18 cellular contexts compared by ENCODE assay signal in genomic region chr14:23296012-23296777, GRCh38. TPM values are rescaled to one million over a fixed set of nuclear protein-coding genes. Genes with fewer than 3 reads are reported as not detected.
DNase-seq lines count a peak whose midpoint lies in the region; TF ChIP-seq lines count a peak whose summit lies in the region.
"Had no signal": no experiment of that assay in that cellular context is flagged by ENCODE, and none has a peak within 500 bp of the region (broad histone marks: within the 10 kb centered on the region; RNA-seq: fewer than 3 reads in every experiment).

No MANE protein-coding gene starts in this region.

- TF ChIP-seq CTCF in OCI-LY7 (conservative IDR thresholded peaks at IDR 0.05; ENCODE audit: low read length) = no peak

- H3K9me2 ChIP-seq in OCI-LY7 (ENCODE audit: insufficient read depth, low read length) = no peaks in the 10 kb centered on the region

- H3K4me1 ChIP-seq in OCI-LY7 (ENCODE audit: insufficient read depth, low read length, poor library complexity, severe bottlenecking) = peaks cover 27% of the 10 kb centered on the region

- intact Hi-C loops in OCI-LY7 (cut with micrococcal nuclease; ENCODE audit: unreplicated experiment) = no loop called here

- BruUV-seq in OCI-LY7 (replicated peaks; lab: Mats Ljungman, UMichigan) = TSS peak; percentile 21

- peaks cover 10% of the 10 kb centered on the region; the same call in 1 of the 2 replicates for H3K79me2 ChIP-seq in OCI-LY7 (ENCODE audit: insufficient read depth, low read depth, low read length)

- POLR2A ChIA-PET in OCI-LY7 (lab: Charles Lee) = interaction anchor here (0.6 to 1.6 kb wide), 2 partner anchors 27 to 152 kb away, joined by 4 read pairs; no protein-coding TSS in a partner anchor

- H3K36me3 ChIP-seq in OCI-LY7 (ENCODE audit: insufficient read depth, low read length) = peaks cover 34% of the 10 kb centered on the region
- H3K36me3 ChIP-seq: ovary had no signal

- CTCF ChIA-PET in OCI-LY7 (lab: Charles Lee; ENCODE audit: unreplicated experiment) = no interaction called here

- no peaks in the 10 kb centered on the region for H3K9me3 ChIP-seq in OCI-LY7 (ENCODE audit: low read length)
- H3K9me3 ChIP-seq: left ventricle myocardium inferior, ovary, upper lobe of left lung had no signal

- no peaks in the 10 kb centered on the region for H4K20me1 ChIP-seq in OCI-LY7 (ENCODE audit: insufficient read depth, low read length)

- no peak for DNase-seq in OCI-LY7 (ENCODE audit: low spot score)
- DNase-seq in ecto neural progenitor cell (ENCODE audit: low spot score) = peak; percentile 16
- peak; percentile 76 for DNase-seq in pons (ENCODE audit: low spot score)
- DNase-seq in H4 (ENCODE audit: low spot score) = no peak
- DNase-seq in D341Med (ENCODE audit: low spot score) = no peak
- DNase-seq: activated CD8-positive, alpha-beta T cell treated with anti-CD3 and anti-CD28 coated beads for 36 hours; activated naive CD4-positive, alpha-beta T cell treated with anti-CD3 and anti-CD28 coated beads, Interleukin-2, amount 10 ng/mL, durations not matched to agents 7 days and 5 days; activated T-cell treated with anti-CD3 and anti-CD28 coated beads, Interleukin-2, amount 50 U/mL, for 24 hours; AML-193; GM23248; left ventricle myocardium inferior; MV-4-11; NCI-H187 treated with DMSO at 0.1 percent for 48 hours; NCI-H226; ovary; T-helper 2 cell; upper lobe of left lung had no signal

- no peak overlapping the region for H3K4me2 ChIP-seq in OCI-LY7 (ENCODE audit: low read length)

- H3K27ac ChIP-seq in OCI-LY7 (ENCODE audit: low read depth, low read length, poor library complexity, severe bottlenecking) = no peak overlapping the region
- H3K27ac ChIP-seq: GM23248, ovary, upper lobe of left lung, VCaP had no signal

- H3K4me3 ChIP-seq in OCI-LY7 (ENCODE audit: low read depth, low read length, poor library complexity, severe bottlenecking) = no peak overlapping the region
- H3K4me3 ChIP-seq: GM23248, left ventricle myocardium inferior, ovary, upper lobe of left lung had no signal

- H2AFZ ChIP-seq in OCI-LY7 (ENCODE audit: low read length) = no peak overlapping the region
- H2AFZ ChIP-seq: GM23248 had no signal

RNA-seq across cellular contexts. Expression of gene PPP1R3E, which starts 6.5 kb away (rescaled TPM):
- total RNA-seq in OCI-LY7 (2014; rRNA removed; shearing (Covaris generic)) = 24.4 and 31.0 TPM in 2 replicates
- 95.5 and 102 TPM in 2 replicates for total RNA-seq in OCI-LY7 (2022)
- 2.8 and 4.6 TPM in 2 replicates for total RNA-seq in H4 (2014; rRNA removed; shearing (Covaris generic))

RNA-seq across cellular contexts. Expression of gene HOMEZ, which starts 10.3 kb away (rescaled TPM):
- total RNA-seq in OCI-LY7 (2014; rRNA removed; shearing (Covaris generic)) = 6.3 and 7.1 TPM in 2 replicates
- 16.5 and 17.2 TPM in 2 replicates for total RNA-seq in OCI-LY7 (2022)
- 9.8 and 11.4 TPM in 2 replicates for total RNA-seq in H4 (2014; rRNA removed; shearing (Covaris generic))

RNA-seq across cellular contexts. Expression of gene BCL2L2, which starts 10.4 kb away (rescaled TPM):
- 7.2 and 8.6 TPM in 2 replicates for total RNA-seq in OCI-LY7 (2014; rRNA removed; shearing (Covaris generic))
- total RNA-seq in OCI-LY7 (2022) = 17.4 and 18.0 TPM in 2 replicates
- 9.7 and 14.5 TPM in 2 replicates for total RNA-seq in H4 (2014; rRNA removed; shearing (Covaris generic))

RNA-seq across cellular contexts. Expression of gene PABPN1, which starts 25.1 kb away (rescaled TPM):
- 120 and 167 TPM in 2 replicates for total RNA-seq in OCI-LY7 (2014; rRNA removed; shearing (Covaris generic))
- total RNA-seq in OCI-LY7 (2022) = 314 and 319 TPM in 2 replicates
- 101 and 109 TPM in 2 replicates for total RNA-seq in H4 (2014; rRNA removed; shearing (Covaris generic))

RNA-seq across cellular contexts. Expression of gene SLC22A17, which starts 56.5 kb away (rescaled TPM):
- not detected in 2 replicates for total RNA-seq in OCI-LY7 (2014; rRNA removed; shearing (Covaris generic))
- total RNA-seq in OCI-LY7 (2022) = not detected in 2 replicates
- total RNA-seq in H4 (2014; rRNA removed; shearing (Covaris generic)) = 4.6 and 5.3 TPM in 2 replicates

Comparison
In these comparisons a context has a peak if more than half of its experiments do, and no peak if none do; other contexts are left out.
1. DNase-seq: peak in ecto neural progenitor cell (single experiment) and pons (single experiment); none in OCI-LY7 (single experiment), H4 (single experiment) and D341Med (single experiment).